In genomic region chr7:33237034-33237433, GRCh38 we compare ENCODE assay signal across 19 cellular contexts.
DNase-seq lines count a peak whose midpoint lies in the region; ATAC-seq lines count a peak whose summit lies in the region.
"Had no signal": no experiment of that assay in that cellular context is flagged by ENCODE, and none has a peak within 500 bp of the region (broad histone marks: within the 10 kb centered on the region; RNA-seq: fewer than 3 reads in every experiment).

No MANE protein-coding gene starts in this region.

- DNase-seq in COLO829 (ENCODE audit: low spot score) (peak; percentile 24), NCI-H1048 (lab: John Stamatoyannopoulos, UW) (peak; percentile 35), dermis microvascular lymphatic vessel endothelial cell (ENCODE audit: low read depth in 2 of 2) (peak; percentile 26 to 31), SKM-1 (lab: John Stamatoyannopoulos, UW; ENCODE audit: unreplicated experiment) (no peak), GDM1 (lab: John Stamatoyannopoulos, UW) (no peak), UCSD-AML1 (lab: John Stamatoyannopoulos, UW; ENCODE audit: unreplicated experiment) (no peak), EL (no peak)
- DNase-seq: activated CD4-positive, alpha-beta T cell treated with anti-CD3 and anti-CD28 coated beads, Interleukin-2, amount 10 ng/mL, durations not matched to agents 7 days and 5 days; effector CD4-positive, alpha-beta T cell; islet precursor cell; lower lobe of right lung; NCI-H146; NCI-H2171 treated with DMSO at 0.1 percent for 48 hours; stimulated activated CD8-positive, alpha-beta memory T cell treated with anti-CD3 and anti-CD28 coated beads, Interleukin-4, amount 100 ng/mL, for 48 hours; T-helper 1 cell; upper lobe of left lung had no signal

- peak; percentile 49 for ATAC-seq in GM21423 (IDR thresholded peaks at IDR 0.05; ENCODE audit: unreplicated experiment)
- ATAC-seq: activated naive CD4-positive, alpha-beta T cell treated with anti-CD3 and anti-CD28 coated beads, Interleukin-2, amount 50 U/mL, for 72 hours; lower lobe of right lung; Right ventricle myocardium inferior had no signal

Comparison
In these comparisons a context has a peak if more than half of its experiments do, and no peak if none do; other contexts are left out.
1. DNase-seq: peak in COLO829 (single experiment), NCI-H1048 (single experiment) and dermis microvascular lymphatic vessel endothelial cell (2 of 2); none in SKM-1 (single experiment), GDM1 (single experiment), UCSD-AML1 (single experiment) and EL (single experiment).